In genomic region chr3:111568355-111568754, GRCh38 we compare ENCODE assay signal across 1 cellular context.
TF ChIP-seq lines count a peak whose summit lies in the region.

No MANE protein-coding gene starts in this region.

TF ChIP-seq in SK-N-SH, 30 proteins besides CTCF, POLR2A, EP300 and RAD21 (continued from another document):
- TF ChIP-seq, protein P1, sequence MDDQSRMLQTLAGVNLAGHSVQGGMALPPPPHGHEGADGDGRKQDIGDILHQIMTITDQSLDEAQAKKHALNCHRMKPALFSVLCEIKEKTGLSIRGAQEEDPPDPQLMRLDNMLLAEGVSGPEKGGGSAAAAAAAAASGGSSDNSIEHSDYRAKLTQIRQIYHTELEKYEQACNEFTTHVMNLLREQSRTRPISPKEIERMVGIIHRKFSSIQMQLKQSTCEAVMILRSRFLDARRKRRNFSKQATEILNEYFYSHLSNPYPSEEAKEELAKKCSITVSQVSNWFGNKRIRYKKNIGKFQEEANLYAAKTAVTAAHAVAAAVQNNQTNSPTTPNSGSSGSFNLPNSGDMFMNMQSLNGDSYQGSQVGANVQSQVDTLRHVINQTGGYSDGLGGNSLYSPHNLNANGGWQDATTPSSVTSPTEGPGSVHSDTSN (IDR thresholded peaks at IDR 0.05) = peak; percentile 60
- TF ChIP-seq FOXM1 (IDR thresholded peaks at IDR 0.05; ENCODE audit: low read depth) (no peak), JUND (IDR thresholded peaks at IDR 0.05) (peak; percentile 32; the same call in 1 of the 2 replicates), TEAD4 (IDR thresholded peaks at IDR 0.05; ENCODE audit: borderline replicate concordance, insufficient read depth) (peak; percentile 42; the same call in 1 of the 2 replicates), ELF1 (IDR thresholded peaks at IDR 0.05) (no peak), TCF12 (IDR thresholded peaks at IDR 0.05) (peak; percentile 72)
